Comparison of ENCODE assay signal across 14 cellular contexts in genomic region chr7:129388353-129389098, GRCh38.
"Had no signal": no experiment of that assay in that cellular context is flagged by ENCODE, and none has a peak within 500 bp of the region (broad histone marks: within the 10 kb centered on the region; RNA-seq: fewer than 3 reads in every experiment).

No MANE protein-coding gene starts in this region.

- H3K27ac ChIP-seq: adrenal gland, ascending aorta, breast epithelium, pancreas, right lobe of liver, tibial artery had no signal

- DNase-seq: activated CD4-positive, alpha-beta memory T cell treated with anti-CD3 and anti-CD28 coated beads, Interleukin-2, amount 10 ng/mL, durations not matched to agents 7 days and 5 days; activated CD4-positive, alpha-beta T cell treated with anti-CD3 and anti-CD28 coated beads, Interleukin-2, amount 10 ng/mL, durations not matched to agents 24 days and 14 days; activated gamma-delta T cell; adrenal gland; cerebellar nuclear complex; cortex of kidney; immature natural killer cell; pancreas; right lobe of liver; stimulated activated CD4-positive, alpha-beta T cell treated with anti-CD3 and anti-CD28 coated beads, Interleukin-1b, Interleukin-23, amount 100 ng/mL, for 48 hours; stimulated activated naive CD8-positive, alpha-beta T cell treated with anti-CD3 and anti-CD28 coated beads, Interleukin-15, amount 100 ng/mL, for 72 hours; tibial artery had no signal

- H3K27me3 ChIP-seq: adrenal gland, ascending aorta, breast epithelium, pancreas, right lobe of liver, tibial artery had no signal
